17 cellular contexts compared by ENCODE assay signal in the genomic region with DNA sequence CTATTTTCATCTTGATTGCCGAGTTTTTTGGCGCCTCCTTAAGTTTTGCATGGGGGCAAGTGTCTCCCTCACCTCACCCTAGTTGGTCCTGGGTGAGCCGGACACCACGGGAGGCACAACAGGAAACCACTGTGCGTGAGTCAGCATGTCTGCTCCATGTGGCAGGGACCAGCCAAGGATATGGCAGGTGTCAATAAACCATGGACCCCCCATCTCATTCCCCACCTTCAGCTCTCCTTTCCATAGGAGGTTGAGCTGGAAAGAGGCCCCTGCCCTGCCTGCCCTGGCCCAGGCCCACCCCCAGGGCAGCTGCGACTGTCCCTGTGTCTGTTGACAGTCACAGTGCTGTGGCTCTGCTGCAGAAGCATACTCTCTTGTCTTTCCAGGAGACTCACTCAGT. TPM values are rescaled to one million over a fixed set of nuclear protein-coding genes. Genes with fewer than 3 reads are reported as not detected.
"Had no signal": no experiment of that assay in that cellular context is flagged by ENCODE, and none has a peak within 500 bp of the region (broad histone marks: within the 10 kb centered on the region; RNA-seq: fewer than 3 reads in every experiment).

No MANE protein-coding gene starts in this region.

- H3K4me3 ChIP-seq: heart right ventricle, transverse colon had no signal

- H3K4me3 Mint-ChIP-seq: activated CD4-positive, alpha-beta memory T cell treated with anti-CD3 and anti-CD28 coated beads, Interleukin-2, amount 10 ng/mL, durations not matched to agents 7 days and 5 days; activated CD4-positive, alpha-beta T cell treated with anti-CD3 and anti-CD28 coated beads for 36 hours; stimulated activated effector memory CD8-positive, alpha-beta T cell treated with anti-CD3 and anti-CD28 coated beads, Interleukin-12 subunit alpha, Interleukin-12 subunit beta, amount 100 ng/mL, for 72 hours had no signal

- H3K36me3 ChIP-seq: transverse colon had no signal

- H3K27me3 Mint-ChIP-seq: activated CD4-positive, alpha-beta T cell treated with anti-CD3 and anti-CD28 coated beads for 36 hours had no signal

- H3K9me3 ChIP-seq: heart right ventricle, transverse colon had no signal

- H3K27ac Mint-ChIP-seq: activated CD4-positive, alpha-beta memory T cell treated with anti-CD3 and anti-CD28 coated beads, Interleukin-2, amount 10 ng/mL, durations not matched to agents 7 days and 5 days had no signal

- DNase-seq: activated CD4-positive, alpha-beta memory T cell treated with anti-CD3 and anti-CD28 coated beads, Interleukin-2, amount 10 ng/mL, durations not matched to agents 7 days and 5 days; activated CD4-positive, alpha-beta T cell treated with anti-CD3 and anti-CD28 coated beads for 36 hours; activated CD8-positive, alpha-beta memory T cell treated with anti-CD3 and anti-CD28 coated beads, Interleukin-2, amount 50 U/mL, for 48 hours; activated naive CD4-positive, alpha-beta T cell treated with Interleukin-2 at 50 U/mL for 16 hours; caudate nucleus; cortex of kidney; effector memory CD4-positive, alpha-beta T cell; heart right ventricle; mammary epithelial cell; naive thymus-derived CD4-positive, alpha-beta T cell; right cardiac atrium; small intestine; transverse colon had no signal

- ATAC-seq: activated CD4-positive, alpha-beta T cell treated with anti-CD3 and anti-CD28 coated beads for 36 hours; heart right ventricle; left lobe of liver; naive thymus-derived CD4-positive, alpha-beta T cell; right cardiac atrium; stimulated activated effector memory CD8-positive, alpha-beta T cell treated with anti-CD3 and anti-CD28 coated beads, Interleukin-12 subunit alpha, Interleukin-12 subunit beta, amount 100 ng/mL, for 72 hours had no signal

- H3K9me3 Mint-ChIP-seq: activated CD4-positive, alpha-beta memory T cell treated with anti-CD3 and anti-CD28 coated beads, Interleukin-2, amount 10 ng/mL, durations not matched to agents 7 days and 5 days; naive thymus-derived CD4-positive, alpha-beta T cell; stimulated activated effector memory CD8-positive, alpha-beta T cell treated with anti-CD3 and anti-CD28 coated beads, Interleukin-12 subunit alpha, Interleukin-12 subunit beta, amount 100 ng/mL, for 72 hours had no signal

- H3K36me3 Mint-ChIP-seq: stimulated activated effector memory CD8-positive, alpha-beta T cell treated with anti-CD3 and anti-CD28 coated beads, Interleukin-12 subunit alpha, Interleukin-12 subunit beta, amount 100 ng/mL, for 72 hours had no signal

- FAIRE-seq: frontal cortex, islet of Langerhans, small intestine had no signal

- H3K27me3 ChIP-seq: heart right ventricle, transverse colon had no signal

RNA-seq across cellular contexts. Expression of gene AK8, which starts 3.7 kb away (rescaled TPM):
- total RNA-seq: activated CD4-positive, alpha-beta memory T cell treated with anti-CD3 and anti-CD28 coated beads, Interleukin-2, amount 10 ng/mL, durations not matched to agents 7 days and 5 days; left lobe of liver had no signal
